In the genomic region with DNA sequence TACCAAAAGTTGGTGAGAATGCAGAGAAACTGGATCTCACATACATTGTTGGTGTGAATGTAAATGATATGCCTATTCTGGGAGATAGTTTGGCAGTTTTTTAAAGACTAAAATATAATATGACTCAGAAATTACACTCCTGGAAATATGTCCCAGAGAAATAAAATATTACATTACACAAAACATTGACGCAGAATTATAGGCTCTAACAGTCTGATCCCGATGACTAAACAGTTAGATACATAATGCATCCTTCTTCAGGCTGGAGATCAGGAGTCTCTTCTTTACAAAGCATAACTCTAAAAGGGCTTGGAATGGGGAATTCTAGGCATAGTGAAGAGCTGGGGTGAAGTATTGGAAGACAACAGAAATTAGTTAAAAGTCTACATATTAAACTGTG, we compare ENCODE assay signal across 27 cellular contexts.
A peak's percentile ranks its signal among the peaks of the same experiment; 100 is the strongest.
DNase-seq lines count a peak whose midpoint lies in the region; ATAC-seq and FAIRE-seq lines count a peak whose summit lies in the region.
"Had no signal": no experiment of that assay in that cellular context is flagged by ENCODE, and none has a peak within 500 bp of the region (broad histone marks: within the 10 kb centered on the region; RNA-seq: fewer than 3 reads in every experiment).

No MANE protein-coding gene starts in this region.

- peaks cover 5% of the 10 kb centered on the region for H3K4me1 ChIP-seq in skeletal muscle satellite cell (ENCODE audit: control insufficient read depth, insufficient read depth, low read length)
- H3K4me1 ChIP-seq: BE2C, BLaER1 had no signal

- no peaks in the 10 kb centered on the region for H3K36me3 ChIP-seq in skeletal muscle satellite cell (ENCODE audit: insufficient read depth, low read length)
- H3K36me3 ChIP-seq: BE2C, BLaER1 had no signal

- in situ Hi-C loops in KBM-7 (cut with MboI; ENCODE audit: low pct_unique_long_range_greater_than_20kb, low sequenced_read_pairs): no loop called here

- H3K4me3 ChIP-seq in skeletal muscle satellite cell (ENCODE audit: low read length): no peak overlapping the region
- H3K4me3 ChIP-seq: BLaER1, GM12878 had no signal

- no peak for ATAC-seq in GM21528 (IDR thresholded peaks at IDR 0.05; ENCODE audit: low FRiP score, unreplicated experiment)
- ATAC-seq in GM21367 (IDR thresholded peaks at IDR 0.05; ENCODE audit: unreplicated experiment): no peak
- ATAC-seq: GM12878 had no signal

- peak overlapping the region; percentile 20 for H3K9ac ChIP-seq in skeletal muscle satellite cell (ENCODE audit: low read depth, low read length)
- H3K9ac ChIP-seq: BLaER1 had no signal

- DNase-seq in LHCN-M2 (ENCODE audit: low read depth) (peak; percentile 56), fibroblast of gingiva (ENCODE audit: low read depth) (peak; percentile 29), KBM-7 (no peak), GM19239 (ENCODE audit: insufficient read length, low spot score) (no peak)
- DNase-seq: 8988T; ACHN; BE2C; C1 segment of cervical spinal cord; CD4-positive, alpha-beta memory T cell; CD4-positive, CD25-positive, alpha-beta regulatory T cell; CD8-positive, alpha-beta memory T cell; COR-L47; DMS 273 treated with DMSO at 0.1 percent for 48 hours; DMS153; DMS53; DMS79; DND-41; EL; GDM1 had no signal

- H3K9me3 ChIP-seq in skeletal muscle satellite cell (replicated peaks; ENCODE audit: low read length): no peaks in the 10 kb centered on the region
- H3K9me3 ChIP-seq: BE2C had no signal

- no peak for FAIRE-seq in GM19239 (lab: Jason Lieb, UNC)
- FAIRE-seq: A204.1, GM12878, GM12892, GM18507 had no signal

- H3K27me3 ChIP-seq in skeletal muscle satellite cell (ENCODE audit: control insufficient read depth, insufficient read depth, low read length): no peaks in the 10 kb centered on the region
- H3K27me3 ChIP-seq: BE2C, BLaER1 had no signal

- H3K4me2 ChIP-seq in skeletal muscle satellite cell (ENCODE audit: low read length): no peak overlapping the region
- H3K4me2 ChIP-seq: BLaER1 had no signal

Comparison
In these comparisons a context has a peak if more than half of its experiments do, and no peak if none do; other contexts are left out.
1. DNase-seq: peak in LHCN-M2 (single experiment) and fibroblast of gingiva (single experiment); none in KBM-7 (single experiment) and GM19239 (single experiment).